Comparison of ENCODE assay signal across 11 cellular contexts in the genomic region with DNA sequence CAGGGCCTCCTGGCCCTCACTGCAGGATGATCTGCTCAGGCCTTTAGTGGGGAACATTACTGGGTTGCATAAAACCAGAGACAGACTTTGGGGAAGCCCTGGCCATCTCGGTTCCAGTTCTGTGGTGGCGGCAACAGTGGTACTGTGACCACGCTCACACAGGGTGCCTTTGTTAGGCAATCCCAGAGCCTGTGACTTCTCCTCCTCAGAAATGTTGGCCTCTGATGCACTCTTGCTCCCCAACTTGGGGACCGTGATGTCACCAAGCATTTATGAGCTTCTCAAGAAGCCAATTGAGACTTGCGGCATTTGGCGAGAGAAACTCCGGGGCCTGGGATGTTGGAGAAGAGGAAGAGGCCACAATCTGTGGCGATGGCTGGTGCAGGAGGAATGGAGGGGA.
DNase-seq lines count a peak whose midpoint lies in the region; ATAC-seq and TF ChIP-seq lines count a peak whose summit lies in the region.
"Had no signal": no experiment of that assay in that cellular context is flagged by ENCODE, and none has a peak within 500 bp of the region (broad histone marks: within the 10 kb centered on the region; RNA-seq: fewer than 3 reads in every experiment).

No MANE protein-coding gene starts in this region.

- no peak overlapping the region for H2AFZ ChIP-seq in H9 (ENCODE audit: low read length)

- H3K9me3 Mint-ChIP-seq in H9: no peaks in the 10 kb centered on the region; a peak in 1 of 5 replicates
- H3K9me3 Mint-ChIP-seq: stimulated activated naive CD8-positive, alpha-beta T cell treated with anti-CD3 and anti-CD28 coated beads, Interleukin-15, Interleukin-2, amounts not matched to agents 100 ng/mL and 50 ng/mL, for 24 hours had no signal

- no peak overlapping the region for H4K91ac ChIP-seq in H9 (ENCODE audit: insufficient read length, low read depth, low read length)

- no peak for ATAC-seq in HG02798 (IDR thresholded peaks at IDR 0.05; ENCODE audit: poor library complexity, unreplicated experiment)

- H3K9ac ChIP-seq in colonic mucosa (ENCODE audit: low read depth in 2 of 2, low read length in 2 of 2): peak overlapping the region in 1 of 2 donors; percentile 22
- no peak overlapping the region for H3K9ac ChIP-seq in H9 (ENCODE audit: extremely low read depth, insufficient read length, low read length)

- H3K23ac ChIP-seq in H9 (ENCODE audit: insufficient read length, low read depth, low read length): no peak overlapping the region

- H3T11ph ChIP-seq in H9 (ENCODE audit: low read length): no peak overlapping the region

- no peak overlapping the region for H3K18ac ChIP-seq in H9 (ENCODE audit: insufficient read length, low read depth, low read length)

- peaks cover 5% of the 10 kb centered on the region for H3K27me3 Mint-ChIP-seq in H9 (ENCODE audit: low read depth)

- H3K9me3 ChIP-seq in colonic mucosa (no peaks in the 10 kb centered on the region), testis (no peaks in the 10 kb centered on the region), H9 (ENCODE audit: control insufficient read depth, low read depth, low read length) (no peaks in the 10 kb centered on the region)

- no peak overlapping the region for H3K4me3 Mint-ChIP-seq in H9
- H3K4me3 Mint-ChIP-seq: stimulated activated naive CD8-positive, alpha-beta T cell treated with anti-CD3 and anti-CD28 coated beads, Interleukin-15, Interleukin-2, amounts not matched to agents 100 ng/mL and 50 ng/mL, for 24 hours had no signal

- H3K4me2 ChIP-seq in H9 (ENCODE audit: insufficient read depth, insufficient read length, low read length): no peak overlapping the region

- no peak for TF ChIP-seq POLR2A in testis (IDR thresholded peaks at IDR 0.05)

- H2BK120ac ChIP-seq in H9 (ENCODE audit: low read depth, low read length, poor library complexity, severe bottlenecking): no peak overlapping the region

- H3K4me3 ChIP-seq in colonic mucosa: no peak overlapping the region
- no peak overlapping the region for H3K4me3 ChIP-seq in testis

- no peaks in the 10 kb centered on the region for H4K20me1 ChIP-seq in H9 (ENCODE audit: control insufficient read depth, insufficient read depth, insufficient read length)

- no peaks in the 10 kb centered on the region for H3K79me1 ChIP-seq in H9 (ENCODE audit: insufficient read depth, low read depth, low read length, poor library complexity, severe bottlenecking)

- H4K5ac ChIP-seq in H9 (ENCODE audit: insufficient read length, low read depth, low read length): no peak overlapping the region

- H3K79me2 ChIP-seq in H9 (ENCODE audit: insufficient read depth, low read length): no peaks in the 10 kb centered on the region

- 83 to 85% methylated on average over 5 to 8 of the region's 8 CpGs for WGBS in testis, 2 donors
- WGBS in H9 (ENCODE audit: extremely low coverage, insufficient read length, low lambda C conversion rate): no CpG with 5 or more reads among the region's 8 CpGs

- H2BK5ac ChIP-seq in H9 (ENCODE audit: insufficient read length, low read length): no peak overlapping the region

- intact Hi-C loops in colonic mucosa (cut with DNase I): loop anchor here (10.0 kb wide), 1 partner anchor 78 kb away; a partner anchor contains a TSS
- intact Hi-C loops in testis (cut with DNase I; ENCODE audit: low total_unique reads): no loop called here

- no peak overlapping the region for H2BK12ac ChIP-seq in H9 (ENCODE audit: insufficient read length, low read depth, low read length)

- H3K4ac ChIP-seq in H9 (ENCODE audit: low read depth, low read length): no peak overlapping the region

- no peak overlapping the region for H3K14ac ChIP-seq in H9 (ENCODE audit: insufficient read depth, low read length)

- no peaks in the 10 kb centered on the region for H3K36me3 ChIP-seq in colonic mucosa
- H3K36me3 ChIP-seq in testis (ENCODE audit: low read depth, missing control alignments): no peaks in the 10 kb centered on the region

- peaks cover 49 to 57% of the 10 kb centered on the region in 2 experiments for H3K4me1 Mint-ChIP-seq in H9

- no peak overlapping the region for H2AK5ac ChIP-seq in H9 (ENCODE audit: insufficient read length, low read length)

- H3K4me1 ChIP-seq in colonic mucosa: peaks cover 21% of the 10 kb centered on the region
- H3K4me1 ChIP-seq in testis: peaks cover 55% of the 10 kb centered on the region
- H3K4me1 ChIP-seq in H9 (ENCODE audit: insufficient read depth, low read length): peaks cover 6% of the 10 kb centered on the region; the same call in 1 of the 2 replicates

- no peak overlapping the region for H2BK15ac ChIP-seq in H9 (ENCODE audit: low read depth, low read length)

- DNase-seq in NOMO-1 (lab: John Stamatoyannopoulos, UW; ENCODE audit: unreplicated experiment in 2 of 2) (peak; percentile 43 to 74), colonic mucosa (peak; percentile 30), midbrain (lab: John Stamatoyannopoulos, UW) (peak; percentile 59), testis (peak; percentile 18), kidney tubule cell (ENCODE audit: low spot score) (no peak), H9 (no peak)
- no peak for DNase-seq in effector CD8-positive, alpha-beta T cell (lab: John Stamatoyannopoulos, UW)
- DNase-seq: NCI-H2081 treated with DMSO at 0.1 percent for 48 hours had no signal

- no peak overlapping the region for H2BK20ac ChIP-seq in H9 (ENCODE audit: low read depth, low read length, poor library complexity, severe bottlenecking)

- no peak for TF ChIP-seq CTCF in colonic mucosa (IDR thresholded peaks at IDR 0.05)
- no peak for TF ChIP-seq CTCF in testis (IDR thresholded peaks at IDR 0.05)
- no peak for TF ChIP-seq CTCF in H9 (conservative IDR thresholded peaks at IDR 0.05)

- H3K36me3 Mint-ChIP-seq in H9 (ENCODE audit: insufficient read depth in 1 of 3, low read depth in 3 of 3): no peaks in the 10 kb centered on the region; a peak in 1 of 7 replicates

- no peak overlapping the region for H4K8ac ChIP-seq in H9 (replicated peaks; ENCODE audit: insufficient read length, low read depth, low read length)

- no peak overlapping the region for H3K56ac ChIP-seq in H9 (ENCODE audit: insufficient read length, low read depth, low read length)

- peak overlapping the region; percentile 25 for H3K27ac ChIP-seq in colonic mucosa
- H3K27ac ChIP-seq in testis: peak overlapping the region; percentile 64 to 81
- no peak overlapping the region for H3K27ac ChIP-seq in H9 (ENCODE audit: insufficient read length, low read depth, low read length)

- no peaks in the 10 kb centered on the region for H3K23me2 ChIP-seq in H9 (ENCODE audit: insufficient read length, low read depth, low read length, poor library complexity, severe bottlenecking)

- H3K27ac Mint-ChIP-seq in H9: peak overlapping the region in 1 of 3 experiments; percentile 28; a peak in 1 of 7 replicates
- H3K27ac Mint-ChIP-seq: progenitor cell of endocrine pancreas; stimulated activated naive CD8-positive, alpha-beta T cell treated with anti-CD3 and anti-CD28 coated beads, Interleukin-15, Interleukin-2, amounts not matched to agents 100 ng/mL and 50 ng/mL, for 24 hours had no signal

- H3K27me3 ChIP-seq in colonic mucosa (no peaks in the 10 kb centered on the region), testis (no peaks in the 10 kb centered on the region), H9 (ENCODE audit: insufficient read depth, low read length) (no peaks in the 10 kb centered on the region)

Comparison
In these comparisons a context has a peak if more than half of its experiments do, and no peak if none do; other contexts are left out.
1. DNase-seq: peak in NOMO-1 (2 of 2), colonic mucosa (single experiment), midbrain (single experiment) and testis (single experiment); none in kidney tubule cell (single experiment), effector CD8-positive, alpha-beta T cell (single experiment) and H9 (single experiment).